In genomic region chrX:144275403-144275802, GRCh38 we compare ENCODE assay signal across 20 cellular contexts.
DNase-seq lines count a peak whose midpoint lies in the region; FAIRE-seq and TF ChIP-seq lines count a peak whose summit lies in the region.
"Had no signal": no experiment of that assay in that cellular context is flagged by ENCODE, and none has a peak within 500 bp of the region (broad histone marks: within the 10 kb centered on the region; RNA-seq: fewer than 3 reads in every experiment).

No MANE protein-coding gene starts in this region.

- H3K79me2 ChIP-seq in Karpas-422 (ENCODE audit: low read length): no peaks in the 10 kb centered on the region

- H3K4me3 ChIP-seq in kidney (ENCODE audit: low read length in 2 of 2) (no peak overlapping the region), Karpas-422 (ENCODE audit: low read length) (no peak overlapping the region)
- H3K4me3 ChIP-seq: prostate gland had no signal

- peak; percentile 96 for DNase-seq in NCI-H1105 treated with DMSO at 0.1 percent for 48 hours (lab: John Stamatoyannopoulos, UW)
- peak; percentile 93 for DNase-seq in NCI-H748 (lab: John Stamatoyannopoulos, UW; ENCODE audit: unreplicated experiment)
- DNase-seq in kidney: no peak
- DNase-seq in HTR-8/SVneo (ENCODE audit: insufficient read length, low spot score): no peak
- no peak for DNase-seq in hypothalamus (lab: John Stamatoyannopoulos, UW)
- DNase-seq in AG08396 (ENCODE audit: low spot score): no peak
- DNase-seq in Karpas-422: no peak
- DNase-seq: ACHN; CD4-positive, CD25-positive, alpha-beta regulatory T cell; central memory CD4-positive, alpha-beta T cell; effector CD8-positive, alpha-beta T cell; left colon; NK-92 treated with Interleukin-12 subunit alpha and Interleukin-12 subunit beta, amount 100 ng/mL, for 24 hours; stimulated activated CD4-positive, alpha-beta T cell treated with anti-CD3 and anti-CD28 coated beads, Interleukin-12 subunit alpha, Interleukin-12 subunit beta, amount 100 ng/mL, for 4 hours; stimulated activated naive B cell treated with anti-CD40 and anti-IgM and Interleukin-4, amounts not matched to agents 10 μg/mL and 1 μg/mL and 100 μg/mL, for 72 hours; T-helper 1 cell; trophoblast cell had no signal

- H3K9ac ChIP-seq in kidney (ENCODE audit: low read length in 2 of 2) (no peak overlapping the region), Karpas-422 (ENCODE audit: low read length) (no peak overlapping the region)

- no peaks in the 10 kb centered on the region for H4K20me1 ChIP-seq in Karpas-422 (ENCODE audit: insufficient read depth, low read depth, low read length)

- FAIRE-seq in kidney (lab: Jason Lieb, UNC) (peak; percentile 99), HTR-8/SVneo (lab: Jason Lieb, UNC) (no peak)

- peak overlapping the region; percentile 53 for H3K27ac ChIP-seq in 22Rv1
- H3K27ac ChIP-seq in kidney (ENCODE audit: low read depth in 2 of 2, low read length in 2 of 2): no peak overlapping the region
- H3K27ac ChIP-seq in Karpas-422 (ENCODE audit: low read length): no peak overlapping the region
- H3K27ac ChIP-seq: prostate gland, VCaP had no signal

- H3K36me3 ChIP-seq in kidney (ENCODE audit: control insufficient read depth in 1 of 2, insufficient read depth in 2 of 2, low read length in 2 of 2) (no peaks in the 10 kb centered on the region), Karpas-422 (ENCODE audit: insufficient read depth, low read length) (no peaks in the 10 kb centered on the region)
- H3K36me3 ChIP-seq: prostate gland had no signal

- no peaks in the 10 kb centered on the region for H3K9me2 ChIP-seq in Karpas-422 (replicated peaks; ENCODE audit: insufficient read depth, low read length)

- no peak overlapping the region for H3K4me2 ChIP-seq in Karpas-422 (ENCODE audit: low read depth, low read length, poor library complexity, severe bottlenecking)

- no peaks in the 10 kb centered on the region for H3K27me3 ChIP-seq in Karpas-422 (ENCODE audit: low read length)

- intact Hi-C loops in kidney (cut with DNase I): no loop called here

- TF ChIP-seq CTCF in 22Rv1 (IDR thresholded peaks at IDR 0.05): no peak
- TF ChIP-seq CTCF in kidney (IDR thresholded peaks at IDR 0.05; ENCODE audit: borderline replicate concordance, extremely low read depth, insufficient read depth): no peak

- H3K9me3 ChIP-seq in kidney (ENCODE audit: control insufficient read depth in 1 of 2, low read length in 2 of 2): no peaks in the 10 kb centered on the region
- no peaks in the 10 kb centered on the region for H3K9me3 ChIP-seq in Karpas-422 (ENCODE audit: low read length)
- H3K9me3 ChIP-seq: prostate gland had no signal

- H3K4me1 ChIP-seq in kidney (ENCODE audit: control insufficient read depth in 1 of 2, insufficient read depth in 1 of 2, low read depth in 1 of 2, low read length in 2 of 2): peaks cover 0 to 5% of the 10 kb centered on the region in 2 donors
- no peaks in the 10 kb centered on the region for H3K4me1 ChIP-seq in Karpas-422 (ENCODE audit: low read length)
- H3K4me1 ChIP-seq: prostate gland had no signal

- no peak overlapping the region for H2AFZ ChIP-seq in Karpas-422 (ENCODE audit: low read length)

Comparison
In these comparisons a context has a peak if more than half of its experiments do, and no peak if none do; other contexts are left out.
1. DNase-seq: peak in NCI-H1105 treated with DMSO at 0.1 percent for 48 hours (single experiment) and NCI-H748 (single experiment); none in kidney (single experiment), HTR-8/SVneo (single experiment), hypothalamus (0 of 51), AG08396 (single experiment) and Karpas-422 (single experiment).